ENCODE assay signal across 10 cellular contexts in genomic region chr4:145195167-145195952, GRCh38. TPM values are rescaled to one million over a fixed set of nuclear protein-coding genes. Genes with fewer than 3 reads are reported as not detected.
DNase-seq lines count a peak whose midpoint lies in the region; ATAC-seq and TF ChIP-seq lines count a peak whose summit lies in the region.
"Had no signal": no experiment of that assay in that cellular context is flagged by ENCODE, and none has a peak within 500 bp of the region (broad histone marks: within the 10 kb centered on the region; RNA-seq: fewer than 3 reads in every experiment).

No MANE protein-coding gene starts in this region.

- no peaks in the 10 kb centered on the region for H3K79me2 ChIP-seq in OCI-LY3 (ENCODE audit: low read length)

- no peaks in the 10 kb centered on the region for H3K9me3 Mint-ChIP-seq in MCF 10A (ENCODE audit: unreplicated experiment)

- BruUV-seq in MCF 10A (replicated peaks; lab: Mats Ljungman, UMichigan): no TSS peak

- no peaks in the 10 kb centered on the region for H3K36me3 Mint-ChIP-seq in MCF 10A (ENCODE audit: insufficient read depth, unreplicated experiment)

- no peak for TF ChIP-seq CTCF in MCF 10A (IDR thresholded peaks at IDR 0.05; ENCODE audit: unreplicated experiment)
- no peak for TF ChIP-seq CTCF in breast epithelium (IDR thresholded peaks at IDR 0.05)
- no peak for TF ChIP-seq CTCF in OCI-LY3 (IDR thresholded peaks at IDR 0.05; ENCODE audit: low read depth, low read length)

- no peaks in the 10 kb centered on the region for H3K4me1 Mint-ChIP-seq in MCF 10A (ENCODE audit: insufficient read depth, unreplicated experiment)

- H3K9me3 ChIP-seq in breast epithelium (no peaks in the 10 kb centered on the region), OCI-LY3 (ENCODE audit: insufficient read depth, low read length) (no peaks in the 10 kb centered on the region)
- H3K9me3 ChIP-seq: A549, thoracic aorta had no signal

- H3K27ac ChIP-seq in breast epithelium: no peak overlapping the region
- H3K27ac ChIP-seq in OCI-LY3 (ENCODE audit: low read length): no peak overlapping the region
- H3K27ac ChIP-seq: A549, thoracic aorta had no signal

- no peaks in the 10 kb centered on the region for H3K27me3 Mint-ChIP-seq in MCF 10A (ENCODE audit: insufficient read depth, unreplicated experiment)

- CTCF ChIA-PET in MCF 10A (lab: Yijun Ruan, JAX): interaction anchor here (0.7 kb wide), 1 partner anchor 22 kb away, joined by 4 read pairs; no protein-coding TSS in a partner anchor

- H4K20me1 ChIP-seq in OCI-LY3 (ENCODE audit: insufficient read depth, low read length): no peaks in the 10 kb centered on the region

- peak; percentile 4 for DNase-seq in MCF 10A (ENCODE audit: unreplicated experiment)
- DNase-seq in breast epithelium (ENCODE audit: low spot score in 2 of 2): no peak
- no peak for DNase-seq in activated CD4-positive, alpha-beta T cell treated with anti-CD3 and anti-CD28 coated beads, Interleukin-2, amount 50 U/mL, for 1 hour
- no peak for DNase-seq in NCI-H2171 treated with DMSO at 0.1 percent for 48 hours (lab: John Stamatoyannopoulos, UW)
- no peak for DNase-seq in superior temporal gyrus (ENCODE audit: extremely low spot score)
- DNase-seq in Right ventricle myocardium inferior (ENCODE audit: missing footprints): no peak

- intact Hi-C loops in MCF 10A (cut with micrococcal nuclease): no loop called here
- intact Hi-C loops in breast epithelium (cut with DNase I; ENCODE audit: low total_unique reads): no loop called here
- intact Hi-C loops in Right ventricle myocardium inferior (cut with DNase I): no loop called here

- H2AFZ ChIP-seq in OCI-LY3 (ENCODE audit: low read depth, low read length): no peak overlapping the region

- POLR2A ChIA-PET in MCF 10A (lab: Yijun Ruan, JAX): interaction anchor here (0.6 to 1.3 kb wide), 3 partner anchors 14 to 103 kb away, joined by 3 to 8 read pairs (median 3); no protein-coding TSS in a partner anchor

- no peak overlapping the region for H3K9ac ChIP-seq in OCI-LY3 (ENCODE audit: low read length)

- H3K36me3 ChIP-seq in breast epithelium (no peaks in the 10 kb centered on the region), OCI-LY3 (replicated peaks; ENCODE audit: low read depth, low read length) (no peaks in the 10 kb centered on the region)
- H3K36me3 ChIP-seq: thoracic aorta had no signal

- H3K4me3 Mint-ChIP-seq in MCF 10A (ENCODE audit: unreplicated experiment): no peak overlapping the region

- peak overlapping the region; percentile 70 for H3K27ac Mint-ChIP-seq in MCF 10A (ENCODE audit: low read depth, unreplicated experiment)

- H3K27me3 ChIP-seq in breast epithelium: no peaks in the 10 kb centered on the region
- peaks cover 61% of the 10 kb centered on the region for H3K27me3 ChIP-seq in OCI-LY3 (ENCODE audit: low read depth, low read length)

- peak overlapping the region; percentile 35 for H3K4me2 ChIP-seq in OCI-LY3 (ENCODE audit: low read length)
- H3K4me2 ChIP-seq: A549 had no signal

- ATAC-seq in HG03066 (IDR thresholded peaks at IDR 0.05; ENCODE audit: low read depth, unreplicated experiment) (peak; percentile 75), Right ventricle myocardium inferior (no peak)
- ATAC-seq: A549 had no signal

- TF ChIP-seq POLR2A in breast epithelium (IDR thresholded peaks at IDR 0.05): no peak

- no peak overlapping the region for H3K4me3 ChIP-seq in breast epithelium
- no peak overlapping the region for H3K4me3 ChIP-seq in OCI-LY3 (ENCODE audit: low read length)
- H3K4me3 ChIP-seq: A549, thoracic aorta had no signal

- H3K4me1 ChIP-seq in breast epithelium (no peaks in the 10 kb centered on the region), OCI-LY3 (ENCODE audit: low read length) (peaks cover 8% of the 10 kb centered on the region)
- H3K4me1 ChIP-seq: A549 had no signal

RNA-seq across cellular contexts. Expression of gene OTUD4, which starts 15.0 kb away (rescaled TPM):
- 66.2 and 68.0 TPM in 2 replicates for total RNA-seq in MCF 10A (2022)
- 10 to 100 TPM; 22.9 to 55.8 (median 35.7) TPM for total RNA-seq in breast epithelium
- 34.5 TPM for total RNA-seq in Right ventricle myocardium inferior
